Comparison of ENCODE assay signal across 8 cellular contexts in genomic region chr19:1591421-1592022, GRCh38. TPM values are rescaled to one million over a fixed set of nuclear protein-coding genes. Genes with fewer than 3 reads are reported as not detected.
DNase-seq lines count a peak whose midpoint lies in the region; ATAC-seq, FAIRE-seq and TF ChIP-seq lines count a peak whose summit lies in the region.

No MANE protein-coding gene starts in this region.

- CTCF ChIA-PET in Caco-2 (lab: Charles Lee): interaction anchor here (1.0 to 1.7 kb wide), 2 partner anchors 25 to 45 kb away, joined by 3 to 14 read pairs; no protein-coding TSS in a partner anchor

- H3K36me3 Mint-ChIP-seq in Caco-2 (ENCODE audit: insufficient read depth, unreplicated experiment): peaks cover 43% of the 10 kb centered on the region
- peaks cover 51% of the 10 kb centered on the region for H3K36me3 Mint-ChIP-seq in activated T-helper 17 cell treated with anti-CD3 and anti-CD28 coated beads, Interleukin-2, amount 50 U/mL, for 72 hours (ENCODE audit: low read depth)
- H3K36me3 Mint-ChIP-seq in stimulated activated effector memory CD8-positive, alpha-beta T cell treated with anti-CD3 and anti-CD28 coated beads, Interleukin-12 subunit alpha, Interleukin-12 subunit beta, amount 100 ng/mL, for 72 hours: peaks cover 76% of the 10 kb centered on the region

- H3K9me3 Mint-ChIP-seq in Caco-2 (ENCODE audit: unreplicated experiment): no peaks in the 10 kb centered on the region
- no peaks in the 10 kb centered on the region for H3K9me3 Mint-ChIP-seq in activated T-helper 17 cell treated with anti-CD3 and anti-CD28 coated beads, Interleukin-2, amount 50 U/mL, for 72 hours
- H3K9me3 Mint-ChIP-seq in stimulated activated effector memory CD8-positive, alpha-beta T cell treated with anti-CD3 and anti-CD28 coated beads, Interleukin-12 subunit alpha, Interleukin-12 subunit beta, amount 100 ng/mL, for 72 hours: no peaks in the 10 kb centered on the region

- H2AFZ ChIP-seq in KMS-11 (ENCODE audit: low read depth): no peak overlapping the region

- FAIRE-seq in GM12892 (lab: Jason Lieb, UNC): no peak

- TF ChIP-seq CTCF in Caco-2 (IDR thresholded peaks at IDR 0.05; ENCODE audit: insufficient read depth in 1 of 2, low read depth in 1 of 2, low read length in 1 of 2, severe bottlenecking in 1 of 2, unreplicated experiment in 1 of 2) (no peak), KMS-11 (conservative IDR thresholded peaks at IDR 0.05; ENCODE audit: low read depth, low read length) (no peak)

- H3K27me3 Mint-ChIP-seq in Caco-2 (ENCODE audit: insufficient read depth, unreplicated experiment): no peaks in the 10 kb centered on the region
- no peaks in the 10 kb centered on the region for H3K27me3 Mint-ChIP-seq in activated T-helper 17 cell treated with anti-CD3 and anti-CD28 coated beads, Interleukin-2, amount 50 U/mL, for 72 hours

- H3K36me3 ChIP-seq in Caco-2 (ENCODE audit: control insufficient read depth, insufficient read depth, low read length) (no peaks in the 10 kb centered on the region; the same call in 1 of the 2 replicates), KMS-11 (ENCODE audit: insufficient read depth) (no peaks in the 10 kb centered on the region)

- H4K20me1 ChIP-seq in KMS-11 (ENCODE audit: insufficient read depth): no peaks in the 10 kb centered on the region

- H3K4me3 Mint-ChIP-seq in Caco-2 (ENCODE audit: unreplicated experiment): peak overlapping the region; percentile 93
- peak overlapping the region; percentile 95 for H3K4me3 Mint-ChIP-seq in activated T-helper 17 cell treated with anti-CD3 and anti-CD28 coated beads, Interleukin-2, amount 50 U/mL, for 72 hours
- H3K4me3 Mint-ChIP-seq in stimulated activated effector memory CD8-positive, alpha-beta T cell treated with anti-CD3 and anti-CD28 coated beads, Interleukin-12 subunit alpha, Interleukin-12 subunit beta, amount 100 ng/mL, for 72 hours: peak overlapping the region; percentile 96

- ATAC-seq in activated T-helper 17 cell treated with anti-CD3 and anti-CD28 coated beads, Interleukin-2, amount 50 U/mL, for 72 hours (replicated peaks): no peak
- peak; percentile 1 for ATAC-seq in stimulated activated effector memory CD8-positive, alpha-beta T cell treated with anti-CD3 and anti-CD28 coated beads, Interleukin-12 subunit alpha, Interleukin-12 subunit beta, amount 100 ng/mL, for 72 hours

- DNase-seq in Caco-2 (no peak), GM12892 (ENCODE audit: insufficient read length) (no peak), NCI-H2107 treated with DMSO at 0.1 percent for 48 hours (lab: John Stamatoyannopoulos, UW; ENCODE audit: unreplicated experiment) (no peak), cortex of kidney (lab: John Stamatoyannopoulos, UW) (no peak)
- DNase-seq in stimulated activated effector memory CD8-positive, alpha-beta T cell treated with anti-CD3 and anti-CD28 coated beads, Interleukin-12 subunit alpha, Interleukin-12 subunit beta, amount 100 ng/mL, for 72 hours (ENCODE audit: low spot score in 2 of 2): no peak

- peaks cover 47% of the 10 kb centered on the region for H3K79me2 ChIP-seq in KMS-11 (ENCODE audit: insufficient read depth, low read depth)

- TF ChIP-seq POLR2A in GM12892 (IDR thresholded peaks at IDR 0.05; ENCODE audit: low read depth, low read length): no peak

- peaks cover 9% of the 10 kb centered on the region for H3K4me1 ChIP-seq in Caco-2
- H3K4me1 ChIP-seq in KMS-11 (ENCODE audit: low read depth, poor library complexity, severe bottlenecking): peaks cover 20% of the 10 kb centered on the region

- H3K9me3 ChIP-seq in Caco-2: no peaks in the 10 kb centered on the region

- H3K27me3 ChIP-seq in Caco-2 (replicated peaks; ENCODE audit: control insufficient read depth, insufficient read depth, low read length): no peaks in the 10 kb centered on the region
- no peaks in the 10 kb centered on the region for H3K27me3 ChIP-seq in KMS-11 (ENCODE audit: insufficient read depth, low read depth)

- H3K4me3 ChIP-seq in Caco-2 (ENCODE audit: low read depth, low read length) (peak overlapping the region; percentile 98), KMS-11 (IDR thresholded peaks at IDR 0.05; ENCODE audit: insufficient read depth, low read depth, low read length) (peak overlapping the region; percentile 56), iPS-11a (ENCODE audit: low read depth, low read length) (peak overlapping the region; percentile 92)

- POLR2A ChIA-PET in Caco-2 (lab: Charles Lee): no interaction called here

- H3K27ac Mint-ChIP-seq in Caco-2 (ENCODE audit: unreplicated experiment): peak overlapping the region; percentile 93
- H3K27ac Mint-ChIP-seq in activated T-helper 17 cell treated with anti-CD3 and anti-CD28 coated beads, Interleukin-2, amount 50 U/mL, for 72 hours: peak overlapping the region; percentile 91
- peak overlapping the region; percentile 94 for H3K27ac Mint-ChIP-seq in stimulated activated effector memory CD8-positive, alpha-beta T cell treated with anti-CD3 and anti-CD28 coated beads, Interleukin-12 subunit alpha, Interleukin-12 subunit beta, amount 100 ng/mL, for 72 hours

- peaks cover 6% of the 10 kb centered on the region for H3K4me1 Mint-ChIP-seq in Caco-2 (ENCODE audit: low read depth, unreplicated experiment)
- H3K4me1 Mint-ChIP-seq in activated T-helper 17 cell treated with anti-CD3 and anti-CD28 coated beads, Interleukin-2, amount 50 U/mL, for 72 hours: no peaks in the 10 kb centered on the region
- peaks cover 14% of the 10 kb centered on the region for H3K4me1 Mint-ChIP-seq in stimulated activated effector memory CD8-positive, alpha-beta T cell treated with anti-CD3 and anti-CD28 coated beads, Interleukin-12 subunit alpha, Interleukin-12 subunit beta, amount 100 ng/mL, for 72 hours

- H3K27ac ChIP-seq in KMS-11: peak overlapping the region; percentile 99

- BruUV-seq in Caco-2 (replicated peaks; lab: Mats Ljungman, UMichigan): TSS peak; percentile 57

- intact Hi-C loops in Caco-2 (cut with micrococcal nuclease; ENCODE audit: unreplicated experiment): loop anchor here (2.0 kb wide), 1 partner anchor 45 kb away; no protein-coding TSS in a partner anchor

- peak overlapping the region; percentile 100 for H3K9ac ChIP-seq in KMS-11

- peak overlapping the region; percentile 65 for H3K4me2 ChIP-seq in KMS-11

RNA-seq across cellular contexts. Expression of gene MBD3, which starts 1.1 kb away (rescaled TPM):
- 89.3 and 95.3 TPM in 2 replicates for total RNA-seq in Caco-2 (2022)
- 100 to 1,000 TPM in 1 of 2 donors, 10 to 100 TPM in 1; 71.5 to 128 TPM for total RNA-seq in activated T-helper 17 cell treated with anti-CD3 and anti-CD28 coated beads, Interleukin-2, amount 50 U/mL, for 72 hours
- polyA plus RNA-seq in GM12892 (2012; ENCODE audit: missing spikeins): 12.4 TPM

RNA-seq across cellular contexts. Expression of gene UQCR11, which starts 13.7 kb away (rescaled TPM):
- total RNA-seq in Caco-2 (2022): 222 and 238 TPM in 2 replicates
- total RNA-seq in activated T-helper 17 cell treated with anti-CD3 and anti-CD28 coated beads, Interleukin-2, amount 50 U/mL, for 72 hours: 100 to 1,000 TPM; 120 to 209 TPM
- polyA plus RNA-seq in GM12892 (2012; ENCODE audit: missing spikeins): 152 TPM

RNA-seq across cellular contexts. Expression of gene MEX3D, which starts 23.4 kb away (rescaled TPM):
- 50.6 and 52.1 TPM in 2 replicates for total RNA-seq in Caco-2 (2022)
- total RNA-seq in activated T-helper 17 cell treated with anti-CD3 and anti-CD28 coated beads, Interleukin-2, amount 50 U/mL, for 72 hours: 1 to 10 TPM; 6.7 to 8.2 TPM
- 0.49 TPM for polyA plus RNA-seq in GM12892 (2012; ENCODE audit: missing spikeins)
